8 cellular contexts compared by ENCODE assay signal in genomic region chr1:8814870-8815269, GRCh38. TPM values are rescaled to one million over a fixed set of nuclear protein-coding genes. Genes with fewer than 3 reads are reported as not detected.
A peak's percentile ranks its signal among the peaks of the same experiment; 100 is the strongest.
DNase-seq lines count a peak whose midpoint lies in the region; ATAC-seq and TF ChIP-seq lines count a peak whose summit lies in the region.

No MANE protein-coding gene starts in this region.

- no peak for ATAC-seq in stimulated activated memory B cell treated with anti-CD40 and anti-IgM and Interleukin-4, amounts not matched to agents 10 μg/mL and 1 μg/mL and 100 μg/mL, for 72 hours

- peak; percentile 72 for TF ChIP-seq CTCF in OCI-LY7 (conservative IDR thresholded peaks at IDR 0.05; ENCODE audit: low read length)

- H3K4me3 Mint-ChIP-seq in activated CD4-positive, alpha-beta memory T cell treated with anti-CD3 and anti-CD28 coated beads, Interleukin-2, amount 10 ng/mL, durations not matched to agents 7 days and 5 days = peak overlapping the region; percentile 8
- no peak overlapping the region for H3K4me3 Mint-ChIP-seq in activated CD4-positive, alpha-beta memory T cell treated with anti-CD3 and anti-CD28 coated beads for 36 hours
- no peak overlapping the region for H3K4me3 Mint-ChIP-seq in stimulated activated memory B cell treated with anti-CD40 and anti-IgM and Interleukin-4, amounts not matched to agents 10 μg/mL and 1 μg/mL and 100 μg/mL, for 72 hours

- no peaks in the 10 kb centered on the region for H3K9me3 ChIP-seq in OCI-LY7 (ENCODE audit: low read length)
- H3K9me3 ChIP-seq in iPS-15b (ENCODE audit: control insufficient read depth, insufficient read depth, low read length) = no peaks in the 10 kb centered on the region

- POLR2A ChIA-PET in activated CD4-positive, alpha-beta memory T cell treated with anti-CD3 and anti-CD28 coated beads, Interleukin-2, amount 10 ng/mL, durations not matched to agents 7 days and 5 days (lab: Charles Lee) = interaction anchor here (1.1 to 3.5 kb wide), 3 partner anchors 10 to 65 kb away, joined by 3 to 26 read pairs (median 3); partner anchors contain the start of gene ENO1
- POLR2A ChIA-PET in activated CD4-positive, alpha-beta memory T cell treated with anti-CD3 and anti-CD28 coated beads for 36 hours (lab: Charles Lee) = interaction anchor here (1.0 kb wide), 1 partner anchor 64 kb away, joined by 3 read pairs; the partner anchor contains the start of gene ENO1
- POLR2A ChIA-PET in OCI-LY7 (lab: Charles Lee) = interaction anchor here (0.7 to 1.8 kb wide), 4 partner anchors 13 to 245 kb away, joined by 3 to 5 read pairs (median 4); no protein-coding TSS in a partner anchor

- H4K20me1 ChIP-seq in OCI-LY7 (ENCODE audit: insufficient read depth, low read length) = peaks cover 20% of the 10 kb centered on the region

- H2AFZ ChIP-seq in OCI-LY7 (ENCODE audit: low read length) = no peak overlapping the region

- H3K4me2 ChIP-seq in OCI-LY7 (ENCODE audit: low read length) = peak overlapping the region; percentile 97

- H3K27ac Mint-ChIP-seq in activated CD4-positive, alpha-beta memory T cell treated with anti-CD3 and anti-CD28 coated beads, Interleukin-2, amount 10 ng/mL, durations not matched to agents 7 days and 5 days = no peak overlapping the region
- H3K27ac Mint-ChIP-seq in activated CD4-positive, alpha-beta memory T cell treated with anti-CD3 and anti-CD28 coated beads for 36 hours = no peak overlapping the region
- H3K27ac Mint-ChIP-seq in stimulated activated memory B cell treated with anti-CD40 and anti-IgM and Interleukin-4, amounts not matched to agents 10 μg/mL and 1 μg/mL and 100 μg/mL, for 72 hours = peak overlapping the region; percentile 96

- H3K27me3 ChIP-seq in iPS-15b (ENCODE audit: control insufficient read depth, insufficient read depth, low read length) = no peaks in the 10 kb centered on the region

- H3K27ac ChIP-seq in OCI-LY7 (ENCODE audit: low read depth, low read length, poor library complexity, severe bottlenecking) = no peak overlapping the region

- no TSS peak for BruUV-seq in OCI-LY7 (replicated peaks; lab: Mats Ljungman, UMichigan)

- DNase-seq in activated CD4-positive, alpha-beta memory T cell treated with anti-CD3 and anti-CD28 coated beads, Interleukin-2, amount 10 ng/mL, durations not matched to agents 7 days and 5 days = no peak
- no peak for DNase-seq in activated CD4-positive, alpha-beta memory T cell treated with anti-CD3 and anti-CD28 coated beads for 36 hours
- DNase-seq in OCI-LY7 (ENCODE audit: low spot score) (peak; percentile 27), AG20443 (ENCODE audit: low spot score) (no peak), 8988T (no peak), HK-2 (ENCODE audit: unreplicated experiment) (no peak)

- CTCF ChIA-PET in activated CD4-positive, alpha-beta memory T cell treated with anti-CD3 and anti-CD28 coated beads, Interleukin-2, amount 10 ng/mL, durations not matched to agents 7 days and 5 days (lab: Charles Lee) = interaction anchor here (1.4 to 3.7 kb wide), 3 partner anchors 34 to 190 kb away, joined by 3 to 21 read pairs (median 4); no protein-coding TSS in a partner anchor
- CTCF ChIA-PET in activated CD4-positive, alpha-beta memory T cell treated with anti-CD3 and anti-CD28 coated beads for 36 hours (lab: Charles Lee) = interaction anchor here (3.4 kb wide), 1 partner anchor 34 kb away, joined by 18 read pairs; no protein-coding TSS in a partner anchor
- CTCF ChIA-PET in OCI-LY7 (lab: Charles Lee; ENCODE audit: unreplicated experiment) = interaction anchor here (1.4 kb wide), 1 partner anchor 34 kb away, joined by 4 read pairs; no protein-coding TSS in a partner anchor

- H3K9me3 Mint-ChIP-seq in activated CD4-positive, alpha-beta memory T cell treated with anti-CD3 and anti-CD28 coated beads, Interleukin-2, amount 10 ng/mL, durations not matched to agents 7 days and 5 days = no peaks in the 10 kb centered on the region
- H3K9me3 Mint-ChIP-seq in activated CD4-positive, alpha-beta memory T cell treated with anti-CD3 and anti-CD28 coated beads for 36 hours = no peaks in the 10 kb centered on the region
- no peaks in the 10 kb centered on the region for H3K9me3 Mint-ChIP-seq in stimulated activated memory B cell treated with anti-CD40 and anti-IgM and Interleukin-4, amounts not matched to agents 10 μg/mL and 1 μg/mL and 100 μg/mL, for 72 hours

- H3K4me1 ChIP-seq in OCI-LY7 (ENCODE audit: insufficient read depth, low read length, poor library complexity, severe bottlenecking) = peaks cover 35% of the 10 kb centered on the region
- peaks cover 12% of the 10 kb centered on the region for H3K4me1 ChIP-seq in iPS-15b (ENCODE audit: control insufficient read depth, insufficient read depth, low read length)

- H3K79me2 ChIP-seq in OCI-LY7 (ENCODE audit: insufficient read depth, low read depth, low read length) = peaks cover 73% of the 10 kb centered on the region

- H3K36me3 ChIP-seq in OCI-LY7 (ENCODE audit: insufficient read depth, low read length) (0 out of 2 replicates have a peak, but pooled peaks cover 3% of the 10 kb centered on the region), iPS-15b (ENCODE audit: control insufficient read depth, insufficient read depth, low read length) (no peaks in the 10 kb centered on the region)

- H3K4me3 ChIP-seq in OCI-LY7 (ENCODE audit: low read depth, low read length, poor library complexity, severe bottlenecking) (peak overlapping the region; percentile 89), iPS-15b (ENCODE audit: low read depth, low read length) (peak overlapping the region; percentile 74)

- no peak overlapping the region for H3K9ac ChIP-seq in iPS-15b (ENCODE audit: low read depth, low read length)

- peaks cover 3% of the 10 kb centered on the region for H3K27me3 Mint-ChIP-seq in activated CD4-positive, alpha-beta memory T cell treated with anti-CD3 and anti-CD28 coated beads, Interleukin-2, amount 10 ng/mL, durations not matched to agents 7 days and 5 days
- peaks cover 3% of the 10 kb centered on the region for H3K27me3 Mint-ChIP-seq in activated CD4-positive, alpha-beta memory T cell treated with anti-CD3 and anti-CD28 coated beads for 36 hours
- H3K27me3 Mint-ChIP-seq in stimulated activated memory B cell treated with anti-CD40 and anti-IgM and Interleukin-4, amounts not matched to agents 10 μg/mL and 1 μg/mL and 100 μg/mL, for 72 hours = no peaks in the 10 kb centered on the region

- peaks cover 50% of the 10 kb centered on the region for H3K4me1 Mint-ChIP-seq in activated CD4-positive, alpha-beta memory T cell treated with anti-CD3 and anti-CD28 coated beads, Interleukin-2, amount 10 ng/mL, durations not matched to agents 7 days and 5 days
- H3K4me1 Mint-ChIP-seq in activated CD4-positive, alpha-beta memory T cell treated with anti-CD3 and anti-CD28 coated beads for 36 hours (ENCODE audit: low read depth) = peaks cover 47% of the 10 kb centered on the region
- peaks cover 57% of the 10 kb centered on the region for H3K4me1 Mint-ChIP-seq in stimulated activated memory B cell treated with anti-CD40 and anti-IgM and Interleukin-4, amounts not matched to agents 10 μg/mL and 1 μg/mL and 100 μg/mL, for 72 hours

- intact Hi-C loops in activated CD4-positive, alpha-beta memory T cell treated with anti-CD3 and anti-CD28 coated beads for 36 hours (cut with micrococcal nuclease) = loop anchor here (5.0 kb wide), 2 partner anchors 153 to 312 kb away; partner anchors contain the start of gene GPR157
- intact Hi-C loops in OCI-LY7 (cut with micrococcal nuclease; ENCODE audit: unreplicated experiment) = loop anchor here (5.0 kb wide), 1 partner anchor 262 kb away; no protein-coding TSS in a partner anchor

- no peaks in the 10 kb centered on the region for H3K9me2 ChIP-seq in OCI-LY7 (ENCODE audit: insufficient read depth, low read length)

- H3K36me3 Mint-ChIP-seq in activated CD4-positive, alpha-beta memory T cell treated with anti-CD3 and anti-CD28 coated beads, Interleukin-2, amount 10 ng/mL, durations not matched to agents 7 days and 5 days (ENCODE audit: low read depth) = peaks cover 7% of the 10 kb centered on the region
- no peaks in the 10 kb centered on the region for H3K36me3 Mint-ChIP-seq in activated CD4-positive, alpha-beta memory T cell treated with anti-CD3 and anti-CD28 coated beads for 36 hours
- H3K36me3 Mint-ChIP-seq in stimulated activated memory B cell treated with anti-CD40 and anti-IgM and Interleukin-4, amounts not matched to agents 10 μg/mL and 1 μg/mL and 100 μg/mL, for 72 hours = no peaks in the 10 kb centered on the region

RNA-seq across cellular contexts. Expression of gene RERE, which starts 2.6 kb away (rescaled TPM):
- 100 to 1,000 TPM in 1 of 2 experiments, 10 to 100 TPM in 1; 96.6 to 101 TPM for total RNA-seq in activated CD4-positive, alpha-beta memory T cell treated with anti-CD3 and anti-CD28 coated beads, Interleukin-2, amount 10 ng/mL, durations not matched to agents 7 days and 5 days
- 10 to 100 TPM; 45.0 to 50.5 TPM for total RNA-seq in activated CD4-positive, alpha-beta memory T cell treated with anti-CD3 and anti-CD28 coated beads for 36 hours
- 73.1 and 81.5 TPM in 2 replicates for total RNA-seq in OCI-LY7 (2014; rRNA removed; shearing (Covaris generic))
- 183 and 211 TPM in 2 replicates for total RNA-seq in OCI-LY7 (2022)
